In the genomic region with DNA sequence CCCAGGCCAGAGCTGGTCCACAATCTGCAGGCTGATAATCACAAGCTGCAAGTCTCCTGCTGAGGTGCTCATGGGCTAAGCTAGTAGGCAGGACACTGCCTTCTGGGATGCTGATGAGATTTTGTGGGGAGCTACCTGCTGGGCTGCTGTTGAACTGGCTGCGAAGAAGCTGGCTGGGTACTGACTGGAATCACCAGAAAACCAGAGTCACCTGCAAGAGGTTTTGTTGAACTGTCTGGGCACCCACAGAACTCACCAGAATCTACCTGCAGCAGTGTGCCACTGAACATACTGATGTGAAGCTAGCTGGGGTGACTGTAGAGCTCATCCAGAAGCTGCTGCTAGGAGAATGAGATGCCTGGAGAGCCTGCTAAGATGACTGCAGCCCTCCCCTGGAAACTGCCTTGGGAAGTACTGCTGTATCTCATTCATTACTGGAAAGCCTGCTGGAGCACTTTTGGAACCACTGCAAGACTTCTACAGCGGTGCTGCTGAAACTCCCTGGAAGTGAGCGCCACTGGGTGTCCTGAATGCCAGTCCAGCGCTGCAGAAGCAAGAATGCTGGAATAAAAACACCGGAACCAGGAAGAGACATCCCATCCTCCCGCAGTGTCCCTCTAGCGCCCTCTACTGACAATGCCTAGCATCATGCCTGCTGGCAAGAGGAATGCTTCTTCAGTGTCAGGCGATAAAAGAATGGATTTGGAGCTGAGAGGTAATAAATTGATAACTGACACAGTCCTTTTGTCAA, we compare ENCODE assay signal across 1 cellular context.
TF ChIP-seq lines count a peak whose summit lies in the region.

No MANE protein-coding gene starts in this region.

TF ChIP-seq in K562, 482 proteins besides CTCF, POLR2A, EP300 and RAD21 (continued from another document and continues in another):
- TF ChIP-seq YY1 (IDR thresholded peaks at IDR 0.05; ENCODE audit: borderline replicate concordance in 1 of 3, control insufficient read depth in 1 of 3, extremely low read depth in 1 of 3, insufficient read depth in 3 of 3, insufficient read length in 1 of 3, insufficient replicate concordance in 2 of 3, low read depth in 1 of 3, low read length in 2 of 3) (peak in 1 of 3 experiments; percentile 38), HDAC1 (IDR thresholded peaks at IDR 0.05) (no peak), MEF2A (IDR thresholded peaks at IDR 0.05; ENCODE audit: control insufficient read depth, low read depth, low read length) (no peak), MYBL2 (IDR thresholded peaks at IDR 0.05; ENCODE audit: low read depth) (no peak), MYBL2 (CRISPR knock-in tag; IDR thresholded peaks at IDR 0.05; ENCODE audit: borderline replicate concordance) (no peak), ETV1 (tag; conservative IDR thresholded peaks at IDR 0.05; ENCODE audit: low read depth) (peak; percentile 75), TSHZ1 (CRISPR knock-in tag; IDR thresholded peaks at IDR 0.05) (no peak), ZFP91 (CRISPR knock-in tag; IDR thresholded peaks at IDR 0.05) (no peak), GABPA (tag; conservative IDR thresholded peaks at IDR 0.05; ENCODE audit: low read depth) (peak; percentile 60), ETV5 (CRISPR knock-in tag; IDR thresholded peaks at IDR 0.05; ENCODE audit: low read depth) (peak; percentile 78; the same call in 1 of the 2 replicates), L3MBTL2 (IDR thresholded peaks at IDR 0.05) (0 out of 2 replicates have a peak, but pooled peaks have one; percentile 24), FOXM1 (IDR thresholded peaks at IDR 0.05; ENCODE audit: low read depth) (no peak), FOXM1 (CRISPR knock-in tag; IDR thresholded peaks at IDR 0.05; ENCODE audit: low read depth) (no peak), KLF10 (CRISPR knock-in tag; IDR thresholded peaks at IDR 0.05) (no peak), NCOA2 (IDR thresholded peaks at IDR 0.05; ENCODE audit: partially characterized antibody in 2 of 2) (no peak), CCNT2 (IDR thresholded peaks at IDR 0.05; ENCODE audit: borderline replicate concordance, extremely low read depth, insufficient read length, low read depth, low read length) (no peak), PML (IDR thresholded peaks at IDR 0.05; ENCODE audit: low read length) (no peak), GABPB1 (CRISPR knock-in tag; IDR thresholded peaks at IDR 0.05) (peak; percentile 46; the same call in 1 of the 2 replicates), ZNF124 (CRISPR knock-in tag; IDR thresholded peaks at IDR 0.05) (no peak), CBX3 (IDR thresholded peaks at IDR 0.05; ENCODE audit: borderline replicate concordance in 1 of 2, low read length in 2 of 2) (peak in 1 of 2 experiments; percentile 86; a peak in 2 of 3 replicates), THRB (CRISPR knock-in tag; conservative IDR thresholded peaks at IDR 0.05) (no peak), CC2D1A (IDR thresholded peaks at IDR 0.05) (0 out of 2 replicates have a peak, but pooled peaks have one; percentile 65), ZNF121 (CRISPR knock-in tag; conservative IDR thresholded peaks at IDR 0.05) (no peak), RBM25 (IDR thresholded peaks at IDR 0.05; ENCODE audit: low read depth, low read length, severe bottlenecking) (no peak), ZNF76 (CRISPR knock-in tag; IDR thresholded peaks at IDR 0.05; ENCODE audit: borderline replicate concordance) (no peak), RNF219 (CRISPR knock-in tag; IDR thresholded peaks at IDR 0.05) (no peak), MGA (IDR thresholded peaks at IDR 0.05) (no peak)
- TF ChIP-seq, protein P1, sequence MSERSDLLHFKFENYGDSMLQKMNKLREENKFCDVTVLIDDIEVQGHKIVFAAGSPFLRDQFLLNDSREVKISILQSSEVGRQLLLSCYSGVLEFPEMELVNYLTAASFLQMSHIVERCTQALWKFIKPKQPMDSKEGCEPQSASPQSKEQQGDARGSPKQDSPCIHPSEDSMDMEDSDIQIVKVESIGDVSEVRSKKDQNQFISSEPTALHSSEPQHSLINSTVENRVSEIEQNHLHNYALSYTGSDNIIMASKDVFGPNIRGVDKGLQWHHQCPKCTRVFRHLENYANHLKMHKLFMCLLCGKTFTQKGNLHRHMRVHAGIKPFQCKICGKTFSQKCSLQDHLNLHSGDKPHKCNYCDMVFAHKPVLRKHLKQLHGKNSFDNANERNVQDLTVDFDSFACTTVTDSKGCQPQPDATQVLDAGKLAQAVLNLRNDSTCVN (CRISPR knock-in tag; IDR thresholded peaks at IDR 0.05) = no peak
- TF ChIP-seq, protein P2, sequence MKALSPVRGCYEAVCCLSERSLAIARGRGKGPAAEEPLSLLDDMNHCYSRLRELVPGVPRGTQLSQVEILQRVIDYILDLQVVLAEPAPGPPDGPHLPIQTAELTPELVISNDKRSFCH (CRISPR knock-in tag; IDR thresholded peaks at IDR 0.05) = no peak
- TF ChIP-seq, protein P2 (tag; IDR thresholded peaks at IDR 0.05) = no peak
